ENCODE assay signal across 21 cellular contexts in genomic region chr15:64760056-64760455, GRCh38. TPM values are rescaled to one million over a fixed set of nuclear protein-coding genes. Genes with fewer than 3 reads are reported as not detected.
"Had no signal": no experiment of that assay in that cellular context is flagged by ENCODE, and none has a peak within 500 bp of the region (broad histone marks: within the 10 kb centered on the region; RNA-seq: fewer than 3 reads in every experiment).

No MANE protein-coding gene starts in this region.

- FAIRE-seq: frontal cortex, TTC549 had no signal

- H3K4me3 ChIP-seq: dorsolateral prefrontal cortex, lung, right lobe of liver, smooth muscle cell, thyroid gland had no signal

- H3K9ac ChIP-seq: SK-N-SH had no signal

- H3K9me3 ChIP-seq: right lobe of liver, SK-N-SH, thyroid gland had no signal

- H3K27ac ChIP-seq: epithelial cell of prostate, right lobe of liver, thyroid gland had no signal

- DNase-seq: activated B cell treated with CpG ODN at 0.5 μM for 24 hours; activated CD4-positive, alpha-beta memory T cell treated with anti-CD3 and anti-CD28 coated beads, Interleukin-2, amount 10 ng/mL, durations not matched to agents 7 days and 5 days; activated CD4-positive, alpha-beta T cell treated with anti-CD3 and anti-CD28 coated beads for 48 hours; activated CD8-positive, alpha-beta memory T cell treated with anti-CD3 and anti-CD28 coated beads, Interleukin-2, amount 10 ng/mL, durations not matched to agents 7 days and 5 days; activated naive CD4-positive, alpha-beta T cell; activated naive CD8-positive, alpha-beta T cell treated with anti-CD3 and anti-CD28 coated beads for 36 hours; amniotic stem cell; dorsolateral prefrontal cortex; endodermal cell; left colon; posterior cingulate gyrus; right lobe of liver; SK-N-SH; stimulated activated CD4-positive, alpha-beta T cell treated with anti-CD3 and anti-CD28 coated beads, Interleukin-4, amount 100 ng/mL, for 1 hour; thyroid gland had no signal

- H3K27me3 ChIP-seq: dorsolateral prefrontal cortex, right lobe of liver, thyroid gland had no signal

- H3K36me3 ChIP-seq: right lobe of liver, thyroid gland had no signal

RNA-seq across cellular contexts. Expression of gene RBPMS2, which starts 15.3 kb away (rescaled TPM):
- total RNA-seq: activated CD4-positive, alpha-beta memory T cell treated with anti-CD3 and anti-CD28 coated beads, Interleukin-2, amount 10 ng/mL, durations not matched to agents 7 days and 5 days; activated CD8-positive, alpha-beta memory T cell treated with anti-CD3 and anti-CD28 coated beads, Interleukin-2, amount 10 ng/mL, durations not matched to agents 7 days and 5 days; activated naive CD8-positive, alpha-beta T cell treated with anti-CD3 and anti-CD28 coated beads for 36 hours; activated T-helper 17 cell treated with anti-CD3 and anti-CD28 coated beads, Interleukin-2, amount 50 U/mL, for 72 hours had no signal
